ENCODE assay signal across 8 cellular contexts in the genomic region with DNA sequence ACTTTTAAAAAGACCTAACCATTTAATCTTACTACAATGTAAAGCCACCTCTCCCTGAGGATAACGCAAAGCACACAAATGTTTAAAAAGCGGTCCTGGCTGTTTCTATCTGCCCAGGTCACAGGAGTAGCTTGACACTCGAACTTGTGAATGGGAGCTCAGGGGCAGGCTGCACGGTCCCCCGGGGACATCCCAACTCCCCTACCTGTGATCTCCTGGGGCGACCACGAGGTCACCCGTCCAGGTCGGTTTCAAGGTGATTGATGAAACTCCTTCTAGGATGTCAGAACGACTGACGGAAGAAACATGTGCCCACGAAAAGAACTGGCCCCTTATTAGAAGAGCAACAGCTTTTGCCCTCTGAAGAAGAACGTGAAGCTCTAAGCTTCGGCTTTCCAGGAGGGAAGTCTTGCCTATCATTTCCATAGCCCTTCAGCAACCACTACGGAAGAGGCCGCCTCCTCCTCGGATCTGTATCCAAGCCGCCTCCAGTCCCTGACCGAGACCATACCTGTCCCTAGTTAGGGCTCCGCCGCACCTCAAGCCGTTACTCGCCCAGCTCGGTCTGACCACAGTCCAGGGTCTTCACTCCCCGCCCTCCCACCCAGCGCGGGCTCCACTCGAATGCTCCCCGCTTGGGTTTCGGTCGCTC. TPM values are rescaled to one million over a fixed set of nuclear protein-coding genes. Genes with fewer than 3 reads are reported as not detected.
A peak's percentile ranks its signal among the peaks of the same experiment; 100 is the strongest.
DNase-seq lines count a peak whose midpoint lies in the region.

No MANE protein-coding gene starts in this region.

- H3K4me2 ChIP-seq in neuronal stem cell (ENCODE audit: insufficient read depth, low read length, poor library complexity, severe bottlenecking), result peak overlapping the region; percentile 76

- no peak overlapping the region for H2BK15ac ChIP-seq in neuronal stem cell (ENCODE audit: low read length)

- H3K9ac ChIP-seq in ES-I3 (ENCODE audit: low read depth, low read length), result peak overlapping the region; percentile 86
- peak overlapping the region; percentile 95 for H3K9ac ChIP-seq in neuronal stem cell (ENCODE audit: low read depth, low read length, poor library complexity)

- peak overlapping the region; percentile 100 for H3K23ac ChIP-seq in neuronal stem cell (ENCODE audit: low read depth, low read length, poor library complexity)

- H2AK5ac ChIP-seq in neuronal stem cell (ENCODE audit: low read depth, low read length), result no peak overlapping the region

- peaks cover 6% of the 10 kb centered on the region for H3K79me1 ChIP-seq in neuronal stem cell (ENCODE audit: low read depth, low read length)

- H3K27ac ChIP-seq in esophagus (ENCODE audit: low read depth in 2 of 2, low read length in 1 of 2) (peak overlapping the region; percentile 92 to 97), neuronal stem cell (replicated peaks; ENCODE audit: low read length) (no peak overlapping the region)

- no peaks in the 10 kb centered on the region for H3K4me1 ChIP-seq in ES-I3 (ENCODE audit: insufficient read depth, low read length)
- H3K4me1 ChIP-seq in esophagus (ENCODE audit: control insufficient read depth in 2 of 2, insufficient read depth in 2 of 2, low read length in 1 of 2), result no peaks in the 10 kb centered on the region
- peaks cover 2 to 6% of the 10 kb centered on the region in 2 donors for H3K4me1 ChIP-seq in neuronal stem cell (ENCODE audit: control insufficient read depth in 2 of 2, insufficient read depth in 1 of 2, low read depth in 1 of 2, low read length in 2 of 2)

- H2BK5ac ChIP-seq in neuronal stem cell (ENCODE audit: low read length), result peak overlapping the region; percentile 10

- H3K18ac ChIP-seq in neuronal stem cell (ENCODE audit: low read length), result peak overlapping the region; percentile 89

- H4K8ac ChIP-seq in neuronal stem cell (ENCODE audit: low read depth, low read length), result peak overlapping the region; percentile 76

- peak; percentile 22 for DNase-seq in HK-2 (ENCODE audit: unreplicated experiment)
- peak; percentile 15 to 17 for DNase-seq in activated CD4-positive, alpha-beta T cell treated with anti-CD3 and anti-CD28 coated beads, Interleukin-2, amount 50 U/mL, for 4 hours
- DNase-seq in neuronal stem cell (ENCODE audit: low spot score), result peak; percentile 9
- DNase-seq in GDM1 (lab: John Stamatoyannopoulos, UW), result no peak
- no peak for DNase-seq in AML-193 (lab: John Stamatoyannopoulos, UW)
- DNase-seq in SKM-1 treated with dmso at 0.1 percent for 144 hours (lab: John Stamatoyannopoulos, UW; ENCODE audit: unreplicated experiment), result no peak

- H4K91ac ChIP-seq in neuronal stem cell (ENCODE audit: low read depth, low read length, poor library complexity), result no peak overlapping the region

- H3K4ac ChIP-seq in neuronal stem cell (ENCODE audit: low read length), result no peak overlapping the region

- H3K14ac ChIP-seq in neuronal stem cell (ENCODE audit: low read length), result peak overlapping the region; percentile 76

- H3K4me3 ChIP-seq in esophagus (ENCODE audit: low read depth in 1 of 2, low read length in 2 of 2) (peak overlapping the region; percentile 74 to 87), neuronal stem cell (ENCODE audit: low read length in 2 of 2) (peak overlapping the region; percentile 87 to 92)

- H2BK120ac ChIP-seq in neuronal stem cell (ENCODE audit: low read depth, low read length), result no peak overlapping the region

- H3K27me3 ChIP-seq in esophagus (ENCODE audit: control insufficient read depth in 1 of 2, insufficient read depth in 2 of 2, low read length in 2 of 2), result no peaks in the 10 kb centered on the region
- H3K27me3 ChIP-seq in neuronal stem cell (ENCODE audit: control insufficient read depth in 3 of 3, insufficient read depth in 3 of 3, low read depth in 1 of 3, low read length in 3 of 3), result peaks cover 0 to 9% (median 2%) of the 10 kb centered on the region in 3 experiments

- 0 to 1% methylated on average over 31 of the region's 31 CpGs for WGBS in esophagus, 2 donors
- WGBS in neuronal stem cell (ENCODE audit: extremely low coverage in 2 of 2, insufficient read length in 2 of 2, insufficient replicate concordance in 1 of 2), 2 donors, result no CpG with 5 or more reads among the region's 31 CpGs

- H3K36me3 ChIP-seq in ES-I3 (ENCODE audit: insufficient read depth, low read length) (peaks cover 16% of the 10 kb centered on the region), esophagus (ENCODE audit: control insufficient read depth in 2 of 2, insufficient read depth in 2 of 2, low read length in 1 of 2) (peaks cover 2 to 16% of the 10 kb centered on the region in 2 donors), neuronal stem cell (replicated peaks in 1 of 2; ENCODE audit: control insufficient read depth in 2 of 2, insufficient read depth in 2 of 2, low read length in 2 of 2) (peaks cover 9 to 36% of the 10 kb centered on the region in 2 donors)

- no peak overlapping the region for H2BK12ac ChIP-seq in neuronal stem cell (ENCODE audit: low read length)

- no peaks in the 10 kb centered on the region for H3K9me3 ChIP-seq in ES-I3 (ENCODE audit: control insufficient read depth, insufficient read depth, low read length)
- H3K9me3 ChIP-seq in esophagus (ENCODE audit: control insufficient read depth in 2 of 2, insufficient read depth in 1 of 2, low read depth in 1 of 2, low read length in 1 of 2), result no peaks in the 10 kb centered on the region
- H3K9me3 ChIP-seq in neuronal stem cell (replicated peaks in 1 of 2; ENCODE audit: control insufficient read depth in 2 of 2, insufficient read depth in 1 of 2, low read depth in 1 of 2, low read length in 2 of 2), result peaks cover 0 to 2% of the 10 kb centered on the region in 2 donors

- peak overlapping the region; percentile 57 for H2AFZ ChIP-seq in neuronal stem cell (ENCODE audit: low read length)

RNA-seq across cellular contexts. Expression of a gene that starts 0.4 kb away (rescaled TPM):
- polyA plus RNA-seq in esophagus, result 100 to 1,000 TPM in 1 of 2 donors, 10 to 100 TPM in 1; 44.2 to 106 TPM
- 86.0 TPM for polyA plus RNA-seq in neuronal stem cell (2013, experiment 1 of 2)
- polyA plus RNA-seq in neuronal stem cell (2013, experiment 2 of 2), result 89.2 TPM

Comparison
In these comparisons a context has a peak if more than half of its experiments do, and no peak if none do; other contexts are left out.
1. DNase-seq: peak in HK-2 (single experiment), activated CD4-positive, alpha-beta T cell treated with anti-CD3 and anti-CD28 coated beads, Interleukin-2, amount 50 U/mL, for 4 hours (2 of 2) and neuronal stem cell (single experiment); none in GDM1 (single experiment), AML-193 (0 of 2) and SKM-1 treated with dmso at 0.1 percent for 144 hours (single experiment).